31 cellular contexts compared by ENCODE assay signal in the genomic region with DNA sequence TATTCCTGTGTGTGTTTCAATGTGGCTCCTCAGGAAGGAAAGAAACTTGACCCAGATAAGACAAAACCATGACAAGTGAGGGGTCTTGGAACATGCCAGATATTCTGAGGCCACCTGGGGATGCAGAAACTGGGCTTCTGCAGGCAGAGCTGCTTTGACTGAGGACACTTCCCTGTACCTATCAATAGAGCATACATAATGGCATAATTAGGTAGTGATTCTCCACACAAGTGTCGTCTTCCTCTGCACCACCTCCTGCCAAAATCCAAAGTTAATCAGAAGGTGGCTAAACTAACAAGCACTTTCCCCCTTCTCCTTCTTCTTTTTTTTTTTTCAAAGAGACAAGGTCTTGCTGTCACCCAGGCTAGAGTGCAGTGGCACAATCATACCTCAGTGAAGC.
"Had no signal": no experiment of that assay in that cellular context is flagged by ENCODE, and none has a peak within 500 bp of the region (broad histone marks: within the 10 kb centered on the region; RNA-seq: fewer than 3 reads in every experiment).

No MANE protein-coding gene starts in this region.

- H3K27me3 ChIP-seq: adrenal gland, body of pancreas, brain microvascular endothelial cell, breast epithelium had no signal

- DNase-seq: activated B cell treated with CpG ODN at 0.5 μM for 24 hours; activated CD4-positive, alpha-beta memory T cell treated with anti-CD3 and anti-CD28 coated beads for 36 hours; activated CD4-positive, alpha-beta T cell treated with anti-CD3 and anti-CD28 coated beads for 4 hours; activated CD4-positive, alpha-beta T cell treated with anti-CD3 and anti-CD28 coated beads, Interleukin-2, amount 10 ng/mL, durations not matched to agents 24 days and 14 days; activated CD4-positive, alpha-beta T cell treated with anti-CD3 and anti-CD28 coated beads, Interleukin-2, amount 50 U/mL, for 1 hour; activated CD4-positive, alpha-beta T cell treated with anti-CD3 and anti-CD28 coated beads, Interleukin-2, amount 50 U/mL, for 4 hours; activated CD4-positive, CD25-positive, alpha-beta regulatory T cell treated with anti-CD3 and anti-CD28 coated beads, Interleukin-2, amount 50 U/mL, for 72 hours; activated CD8-positive, alpha-beta memory T cell treated with anti-CD3 and anti-CD28 coated beads, Interleukin-2, amount 50 U/mL, for 4 hours; activated CD8-positive, alpha-beta T cell treated with anti-CD3 and anti-CD28 coated beads for 36 hours; activated effector memory CD4-positive, alpha-beta T cell treated with anti-CD3 and anti-CD28 coated beads, Interleukin-2, amount 50 U/mL, for 16 hours; activated gamma-delta T cell treated with Interleukin-2 at 50 U/mL for 16 hours; activated naive CD4-positive, alpha-beta T cell; activated naive CD4-positive, alpha-beta T cell treated with anti-CD3 and anti-CD28 coated beads for 36 hours; activated naive CD4-positive, alpha-beta T cell treated with anti-CD3 and anti-CD28 coated beads, Interleukin-2, amount 50 U/mL, for 16 hours; activated naive CD8-positive, alpha-beta T cell treated with anti-CD3 and anti-CD28 coated beads for 36 hours; activated T-cell treated with anti-CD3 and anti-CD28 coated beads for 4 hours; activated T-cell treated with anti-CD3 and anti-CD28 coated beads, Interleukin-2, amount 50 U/mL, for 1 hour; activated T-cell treated with anti-CD3 and anti-CD28 coated beads, Interleukin-2, amount 50 U/mL, for 4 hours; activated T-cell treated with anti-CD3 and anti-CD28 coated beads, Interleukin-2, amount 50 U/mL, for 72 hours; adrenal gland; amniotic stem cell; aorta; body of pancreas; brain microvascular endothelial cell; central memory CD4-positive, alpha-beta T cell; T-helper 2 cell; T-helper 9 cell; WERI-Rb-1 had no signal

- ATAC-seq: activated CD8-positive, alpha-beta T cell treated with anti-CD3 and anti-CD28 coated beads for 36 hours; activated naive CD4-positive, alpha-beta T cell treated with anti-CD3 and anti-CD28 coated beads, Interleukin-2, amount 50 U/mL, for 72 hours; activated T-cell treated with anti-CD3 and anti-CD28 coated beads, Interleukin-2, amount 50 U/mL, for 4 hours; activated T-cell treated with anti-CD3 and anti-CD28 coated beads, Interleukin-2, amount 50 U/mL, for 72 hours; activated T-helper 17 cell treated with anti-CD3 and anti-CD28 coated beads, Interleukin-2, amount 50 U/mL, for 72 hours; body of pancreas had no signal

- H3K36me3 ChIP-seq: adrenal gland, breast epithelium had no signal

- H3K4me1 ChIP-seq: body of pancreas, breast epithelium had no signal

- H3K4me3 ChIP-seq: adrenal gland, body of pancreas, breast epithelium had no signal

- H3K9me3 ChIP-seq: adrenal gland had no signal

- H3K27ac ChIP-seq: adrenal gland, body of pancreas, brain microvascular endothelial cell, breast epithelium, WERI-Rb-1 had no signal
